In the genomic region with DNA sequence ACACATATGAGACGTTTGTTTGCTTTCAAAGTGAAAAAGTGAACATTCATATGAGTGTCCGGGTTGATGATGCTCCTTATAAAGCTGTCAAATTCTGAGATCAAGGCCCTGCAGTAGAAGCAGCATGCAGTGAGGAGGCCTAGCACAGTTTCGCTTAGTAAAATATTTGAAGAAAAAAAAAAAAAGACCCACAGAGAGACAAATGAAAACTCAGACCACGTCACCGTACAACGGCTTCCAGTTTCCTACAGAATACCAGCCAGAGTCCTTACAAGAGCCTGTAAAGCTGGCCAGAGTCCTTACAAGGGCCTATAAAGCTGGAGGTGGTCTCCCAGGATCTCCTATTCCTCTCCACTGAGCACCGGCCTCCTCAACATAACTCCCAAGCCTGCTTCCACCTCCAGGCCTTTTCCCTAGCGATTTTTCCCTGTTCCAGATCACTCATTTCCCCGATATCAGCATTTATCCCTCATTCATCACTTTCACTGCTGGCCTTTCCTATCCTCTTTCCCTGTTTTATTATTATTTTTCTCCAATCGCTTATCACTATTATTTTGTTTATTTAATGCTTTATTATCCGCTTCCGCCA, we compare ENCODE assay signal across 8 cellular contexts. TPM values are rescaled to one million over a fixed set of nuclear protein-coding genes. Genes with fewer than 3 reads are reported as not detected.
DNase-seq lines count a peak whose midpoint lies in the region; ATAC-seq and TF ChIP-seq lines count a peak whose summit lies in the region.

No MANE protein-coding gene starts in this region.

- peak overlapping the region; percentile 89 for H3K27ac ChIP-seq in CD8-positive, alpha-beta memory T cell (ENCODE audit: low read depth, low read length)
- peak overlapping the region; percentile 86 for H3K27ac ChIP-seq in PC-3 (ENCODE audit: low read length)
- peak overlapping the region; percentile 73 to 95 (median 84) for H3K27ac ChIP-seq in body of pancreas

- no peak for TF ChIP-seq POLR2A in body of pancreas (IDR thresholded peaks at IDR 0.05)

- H3F3A ChIP-seq in PC-3 (ENCODE audit: low read length, unreplicated experiment): peaks cover 4% of the 10 kb centered on the region

- H3K9me3 ChIP-seq in CD8-positive, alpha-beta memory T cell (ENCODE audit: low read length): no peaks in the 10 kb centered on the region
- H3K9me3 ChIP-seq in PC-3 (ENCODE audit: low read length) (no peaks in the 10 kb centered on the region), body of pancreas (no peaks in the 10 kb centered on the region)

- H3K9me2 ChIP-seq in PC-3 (replicated peaks; ENCODE audit: low read length): no peaks in the 10 kb centered on the region

- no peaks in the 10 kb centered on the region for H3K36me3 ChIP-seq in CD8-positive, alpha-beta memory T cell (ENCODE audit: insufficient read depth, low read length)
- no peaks in the 10 kb centered on the region for H3K36me3 ChIP-seq in H7 (replicated peaks; ENCODE audit: control insufficient read depth, insufficient read depth, low read length)
- no peaks in the 10 kb centered on the region for H3K36me3 ChIP-seq in PC-3 (ENCODE audit: low read depth, low read length)
- H3K36me3 ChIP-seq in body of pancreas (replicated peaks in 1 of 2; ENCODE audit: insufficient read depth in 1 of 2, low read depth in 2 of 2): no peaks in the 10 kb centered on the region

- no TSS peak for BruUV-seq in PC-3 (replicated peaks; lab: Mats Ljungman, UMichigan)

- peaks cover 61 to 80% (median 71%) of the 10 kb centered on the region in 3 donors for H3K4me1 Mint-ChIP-seq in CD8-positive, alpha-beta memory T cell

- H3K36me3 Mint-ChIP-seq in CD8-positive, alpha-beta memory T cell: peaks cover 0 to 46% (median 1%) of the 10 kb centered on the region in 3 donors

- H3K4me1 ChIP-seq in CD8-positive, alpha-beta memory T cell (ENCODE audit: insufficient read depth, low read length): peaks cover 48% of the 10 kb centered on the region
- H3K4me1 ChIP-seq in PC-3 (ENCODE audit: insufficient read depth, low read length): peaks cover 18% of the 10 kb centered on the region
- peaks cover 24% of the 10 kb centered on the region for H3K4me1 ChIP-seq in body of pancreas

- intact Hi-C loops in PC-3 (cut with micrococcal nuclease) (loop anchor here (1.0 to 5.0 kb wide), 4 partner anchors 16 to 319 kb away; a partner anchor contains a TSS), body of pancreas (cut with DNase I) (no loop called here)

- H3K4me2 ChIP-seq in PC-3 (ENCODE audit: low read length): peak overlapping the region; percentile 95

- H4K20me1 ChIP-seq in PC-3 (ENCODE audit: low read length): no peaks in the 10 kb centered on the region

- peak overlapping the region; percentile 91 for H3K9ac ChIP-seq in PC-3 (ENCODE audit: low read length)

- peak overlapping the region; percentile 93 for H2AFZ ChIP-seq in PC-3 (ENCODE audit: low read length)

- H3K9me3 Mint-ChIP-seq in CD8-positive, alpha-beta memory T cell: peaks cover 0 to 7% (median 2%) of the 10 kb centered on the region in 5 donors

- CTCF ChIA-PET in CD8-positive, alpha-beta memory T cell (lab: Charles Lee): interaction anchor here (1.0 to 2.0 kb wide), 7 partner anchors 15 to 195 kb away, joined by 3 to 13 read pairs (median 4); partner anchors contain the start of gene BTN2A2
- CTCF ChIA-PET in PC-3 (lab: Charles Lee): interaction anchor here (0.9 kb wide), 1 partner anchor 195 kb away, joined by 4 read pairs; no protein-coding TSS in a partner anchor

- H3K27me3 Mint-ChIP-seq in CD8-positive, alpha-beta memory T cell: peaks cover 0 to 20% of the 10 kb centered on the region in 2 donors

- ATAC-seq in PC-3 (no peak), body of pancreas (no peak), HG02870 (IDR thresholded peaks at IDR 0.05; ENCODE audit: unreplicated experiment) (no peak)

- peak overlapping the region; percentile 88 for H3K4me3 ChIP-seq in CD8-positive, alpha-beta memory T cell (ENCODE audit: low read length)
- H3K4me3 ChIP-seq in H7 (ENCODE audit: insufficient read depth, low read depth, low read length) (peak overlapping the region; percentile 85), PC-3 (ENCODE audit: low read length) (peak overlapping the region; percentile 98), body of pancreas (peak overlapping the region in 1 of 2 donors; percentile 95)

- TF ChIP-seq CTCF in PC-3 (conservative IDR thresholded peaks at IDR 0.05; ENCODE audit: low read depth, low read length) (no peak), body of pancreas (IDR thresholded peaks at IDR 0.05) (no peak)

- DNase-seq in CD8-positive, alpha-beta memory T cell: peak in 3 of 5 donors; percentile 25 to 53 (median 35)
- DNase-seq in H7 (peak; percentile 48), PC-3 (peak; percentile 19), body of pancreas (peak in 2 of 4 donors; percentile 13 to 27), kidney glomerular epithelial cell (lab: John Stamatoyannopoulos, UW) (peak; percentile 42), NCI-H2029 (lab: John Stamatoyannopoulos, UW) (no peak)
- DNase-seq in stimulated activated CD4-positive, alpha-beta T cell treated with anti-CD3 and anti-CD28 coated beads, Interleukin-4, amount 100 ng/mL, for 24 hours: peak; percentile 57

- 21 to 23% methylated on average over 12 of the region's 12 CpGs for WGBS in body of pancreas, 2 donors

- H3K4me3 Mint-ChIP-seq in CD8-positive, alpha-beta memory T cell: peak overlapping the region; percentile 92 to 98 (median 94)

- no peaks in the 10 kb centered on the region for H3K27me3 ChIP-seq in CD8-positive, alpha-beta memory T cell (ENCODE audit: insufficient read depth, low read length, poor library complexity, severe bottlenecking)
- H3K27me3 ChIP-seq in H7 (ENCODE audit: control insufficient read depth, insufficient read depth, low read length): no peaks in the 10 kb centered on the region
- H3K27me3 ChIP-seq in PC-3 (ENCODE audit: low read length): no peaks in the 10 kb centered on the region
- no peaks in the 10 kb centered on the region for H3K27me3 ChIP-seq in body of pancreas

- peaks cover 31% of the 10 kb centered on the region for H3K79me2 ChIP-seq in PC-3 (ENCODE audit: low read length)

- peak overlapping the region; percentile 92 to 99 (median 96) for H3K27ac Mint-ChIP-seq in CD8-positive, alpha-beta memory T cell

- POLR2A ChIA-PET in CD8-positive, alpha-beta memory T cell (lab: Charles Lee): interaction anchor here (0.5 to 4.1 kb wide), 16 partner anchors 13 to 597 kb away, joined by 3 to 43 read pairs (median 5); a partner anchor contains a TSS
- POLR2A ChIA-PET in PC-3 (lab: Charles Lee; ENCODE audit: unreplicated experiment): interaction anchor here (0.6 kb wide), 2 partner anchors 196 to 224 kb away, joined by 3 to 5 read pairs; no protein-coding TSS in a partner anchor

RNA-seq across cellular contexts. Expression of gene HMGN4, which starts 1.5 kb away (rescaled TPM):
- 10 to 100 TPM; 90.0 to 91.4 TPM for total RNA-seq in CD8-positive, alpha-beta memory T cell
- polyA plus RNA-seq in CD8-positive, alpha-beta memory T cell: 166 TPM
- total RNA-seq in H7 (2014; rRNA removed; shearing (Covaris generic)): 88.9 and 93.0 TPM in 2 replicates
- total RNA-seq in PC-3 (2014; rRNA removed) (54.8 and 57.5 TPM in 2 replicates), body of pancreas (10 to 100 TPM; 24.4 to 37.1 TPM)

RNA-seq across cellular contexts. Expression of gene BTN1A1, which starts 36.6 kb away (rescaled TPM):
- total RNA-seq in CD8-positive, alpha-beta memory T cell: under 1 TPM in 1 of 2 experiments, not detected in 1; 0.09 TPM
- not detected for polyA plus RNA-seq in CD8-positive, alpha-beta memory T cell
- 0.11 TPM in 1 of 2 replicates, not detected in the other for total RNA-seq in H7 (2014; rRNA removed; shearing (Covaris generic))
- total RNA-seq in PC-3 (2014; rRNA removed) (not detected in 2 replicates), body of pancreas (not detected)
